16 cellular contexts compared by ENCODE assay signal in the genomic region with DNA sequence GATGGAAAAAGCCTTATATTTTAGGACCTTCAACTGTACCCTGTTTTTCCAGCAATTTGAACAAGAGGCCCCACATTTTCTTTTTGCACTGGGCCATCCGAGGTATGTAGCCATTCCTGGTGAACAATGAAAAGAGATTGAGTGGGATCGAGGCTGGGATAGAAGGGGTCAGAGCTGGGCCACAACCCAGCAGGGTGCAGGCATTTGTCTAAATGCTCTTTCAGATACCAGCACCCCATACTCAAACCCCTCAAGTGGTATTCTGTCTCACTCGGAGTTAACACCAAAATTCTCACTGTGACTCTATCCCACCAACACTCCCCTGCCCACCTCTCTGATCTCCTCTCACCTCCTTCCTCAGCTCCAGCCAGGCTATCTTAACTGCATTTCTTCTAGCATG.
"Had no signal": no experiment of that assay in that cellular context is flagged by ENCODE, and none has a peak within 500 bp of the region (broad histone marks: within the 10 kb centered on the region; RNA-seq: fewer than 3 reads in every experiment).

No MANE protein-coding gene starts in this region.

- H3K4me3 ChIP-seq: colonic mucosa had no signal

- H3K4me3 Mint-ChIP-seq: activated CD8-positive, alpha-beta T cell treated with anti-CD3 and anti-CD28 coated beads, Interleukin-2, amount 10 ng/mL, durations not matched to agents 7 days and 5 days; activated T-cell treated with anti-CD3 and anti-CD28 coated beads, Interleukin-2, amount 50 U/mL, for 72 hours; immature natural killer cell; stimulated activated naive CD8-positive, alpha-beta T cell treated with anti-CD3 and anti-CD28 coated beads, Interleukin-15, amount 100 ng/mL, for 72 hours; T-helper 1 cell treated with Interleukin-12 subunit alpha and Interleukin-12 subunit beta and Interleukin-4 antibody, amounts not matched to agents 30 μg/mL and 1 μg/mL, for 36 hours had no signal

- H3K4me1 ChIP-seq: colonic mucosa, foreskin keratinocyte had no signal

- H3K36me3 ChIP-seq: colonic mucosa had no signal

- H3K27me3 ChIP-seq: colonic mucosa, foreskin keratinocyte had no signal

- H3K9me3 ChIP-seq: colonic mucosa had no signal

- ATAC-seq: activated CD8-positive, alpha-beta T cell treated with anti-CD3 and anti-CD28 coated beads, Interleukin-2, amount 10 ng/mL, durations not matched to agents 7 days and 5 days; activated naive CD4-positive, alpha-beta T cell treated with anti-CD3 and anti-CD28 coated beads, Interleukin-2, amount 50 U/mL, for 72 hours; activated T-cell treated with anti-CD3 and anti-CD28 coated beads, Interleukin-2, amount 50 U/mL, for 72 hours; foreskin keratinocyte; stimulated activated naive CD8-positive, alpha-beta T cell treated with anti-CD3 and anti-CD28 coated beads, Interleukin-15, amount 100 ng/mL, for 72 hours had no signal

- DNase-seq: activated CD4-positive, alpha-beta T cell treated with anti-CD3 and anti-CD28 coated beads for 4 hours; activated CD8-positive, alpha-beta memory T cell treated with anti-CD3 and anti-CD28 coated beads, Interleukin-2, amount 50 U/mL, for 4 hours; activated CD8-positive, alpha-beta T cell treated with anti-CD3 and anti-CD28 coated beads, Interleukin-2, amount 10 ng/mL, durations not matched to agents 7 days and 5 days; activated gamma-delta T cell; activated T-cell treated with anti-CD3 and anti-CD28 coated beads, Interleukin-2, amount 50 U/mL, for 72 hours; amniotic stem cell; caudate nucleus; colonic mucosa; effector CD4-positive, alpha-beta T cell; foreskin keratinocyte; head of caudate nucleus; immature natural killer cell; small intestine; stimulated activated naive CD8-positive, alpha-beta T cell treated with anti-CD3 and anti-CD28 coated beads, Interleukin-15, amount 100 ng/mL, for 72 hours had no signal

- H3K27ac ChIP-seq: colonic mucosa, foreskin keratinocyte had no signal

- H3K27ac Mint-ChIP-seq: activated CD8-positive, alpha-beta T cell treated with anti-CD3 and anti-CD28 coated beads, Interleukin-2, amount 10 ng/mL, durations not matched to agents 7 days and 5 days; activated naive CD4-positive, alpha-beta T cell treated with anti-CD3 and anti-CD28 coated beads, Interleukin-2, amount 50 U/mL, for 72 hours; activated T-cell treated with anti-CD3 and anti-CD28 coated beads, Interleukin-2, amount 50 U/mL, for 72 hours; stimulated activated naive CD8-positive, alpha-beta T cell treated with anti-CD3 and anti-CD28 coated beads, Interleukin-15, amount 100 ng/mL, for 72 hours; T-helper 1 cell treated with Interleukin-12 subunit alpha and Interleukin-12 subunit beta and Interleukin-4 antibody, amounts not matched to agents 30 μg/mL and 1 μg/mL, for 36 hours had no signal

- FAIRE-seq: small intestine had no signal
